Comparison of ENCODE assay signal across 23 cellular contexts in genomic region chr19:46240693-46241092, GRCh38. TPM values are rescaled to one million over a fixed set of nuclear protein-coding genes. Genes with fewer than 3 reads are reported as not detected.
A peak's percentile ranks its signal among the peaks of the same experiment; 100 is the strongest.
DNase-seq lines count a peak whose midpoint lies in the region; ATAC-seq and TF ChIP-seq lines count a peak whose summit lies in the region.
"Had no signal": no experiment of that assay in that cellular context is flagged by ENCODE, and none has a peak within 500 bp of the region (broad histone marks: within the 10 kb centered on the region; RNA-seq: fewer than 3 reads in every experiment).

No MANE protein-coding gene starts in this region.

- intact Hi-C loops in naive thymus-derived CD4-positive, alpha-beta T cell (cut with micrococcal nuclease): no loop called here

- no peak overlapping the region for H3K4me2 ChIP-seq in GM23338
- no peak overlapping the region for H3K4me2 ChIP-seq in neural progenitor cell

- H3K36me3 ChIP-seq in GM23338 (ENCODE audit: insufficient read depth) (no peaks in the 10 kb centered on the region), neural progenitor cell (no peaks in the 10 kb centered on the region)
- no peaks in the 10 kb centered on the region for H3K36me3 ChIP-seq in naive thymus-derived CD4-positive, alpha-beta T cell (ENCODE audit: control insufficient read depth in 2 of 3, insufficient read depth in 3 of 3, low read length in 3 of 3)

- ATAC-seq in GM23338 (no peak), WTC11 (no peak), GM19463 (IDR thresholded peaks at IDR 0.05; ENCODE audit: unreplicated experiment) (no peak)
- no peak for ATAC-seq in naive thymus-derived CD4-positive, alpha-beta T cell
- ATAC-seq: GM12878, HCT116 had no signal

- no peaks in the 10 kb centered on the region for H3K4me1 ChIP-seq in GM23338 (ENCODE audit: insufficient read depth)
- H3K4me1 ChIP-seq in neural progenitor cell: peaks cover 44% of the 10 kb centered on the region
- H3K4me1 ChIP-seq in naive thymus-derived CD4-positive, alpha-beta T cell (ENCODE audit: control insufficient read depth in 2 of 2, insufficient read depth in 2 of 2, low read length in 2 of 2): no peaks in the 10 kb centered on the region

- TF ChIP-seq CTCF in GM23338 (conservative IDR thresholded peaks at IDR 0.05; ENCODE audit: low read depth in 2 of 2): no peak
- no peak for TF ChIP-seq CTCF in WTC11 (IDR thresholded peaks at IDR 0.05)
- no peak for TF ChIP-seq CTCF in neural progenitor cell (IDR thresholded peaks at IDR 0.05)

- no peaks in the 10 kb centered on the region for H4K20me1 ChIP-seq in GM23338 (replicated peaks; ENCODE audit: insufficient read depth)
- no peaks in the 10 kb centered on the region for H4K20me1 ChIP-seq in neural progenitor cell (ENCODE audit: low read depth)

- H3K27ac Mint-ChIP-seq in GM23338 (no peak overlapping the region), WTC11 (0 out of 2 replicates have a peak overlapping the region, but pooled peaks have one; percentile 43), neural progenitor cell (no peak overlapping the region)
- no peak overlapping the region for H3K27ac Mint-ChIP-seq in naive thymus-derived CD4-positive, alpha-beta T cell
- H3K27ac Mint-ChIP-seq: CD4-positive, alpha-beta T cell had no signal

- peaks cover 4% of the 10 kb centered on the region; the same call in 1 of the 2 replicates for H3K9me2 ChIP-seq in GM23338 (ENCODE audit: insufficient read depth)

- H3K4me3 Mint-ChIP-seq in GM23338 (no peak overlapping the region), WTC11 (no peak overlapping the region), neural progenitor cell (no peak overlapping the region)
- H3K4me3 Mint-ChIP-seq in naive thymus-derived CD4-positive, alpha-beta T cell: no peak overlapping the region
- H3K4me3 Mint-ChIP-seq: CD4-positive, alpha-beta T cell had no signal

- no peaks in the 10 kb centered on the region for H3K36me3 Mint-ChIP-seq in GM23338 (ENCODE audit: low read depth)
- H3K36me3 Mint-ChIP-seq in WTC11: no peaks in the 10 kb centered on the region
- no peaks in the 10 kb centered on the region for H3K36me3 Mint-ChIP-seq in neural progenitor cell
- H3K36me3 Mint-ChIP-seq in naive thymus-derived CD4-positive, alpha-beta T cell: peaks cover 0 to 4% (median 0%) of the 10 kb centered on the region in 5 donors

- no peak overlapping the region for H3K4me3 ChIP-seq in GM23338
- H3K4me3 ChIP-seq in neural progenitor cell: no peak overlapping the region
- no peak overlapping the region for H3K4me3 ChIP-seq in naive thymus-derived CD4-positive, alpha-beta T cell (ENCODE audit: low read length)
- H3K4me3 ChIP-seq: GM12878, GM23248 had no signal

- H3K9me3 Mint-ChIP-seq in GM23338 (no peaks in the 10 kb centered on the region), WTC11 (no peaks in the 10 kb centered on the region), neural progenitor cell (no peaks in the 10 kb centered on the region)
- peaks cover 0 to 2% (median 0%) of the 10 kb centered on the region in 11 donors for H3K9me3 Mint-ChIP-seq in naive thymus-derived CD4-positive, alpha-beta T cell
- H3K9me3 Mint-ChIP-seq: CD4-positive, alpha-beta T cell had no signal

- peak overlapping the region; percentile 14; the same call in 1 of the 2 replicates for H2AFZ ChIP-seq in GM23338
- no peak overlapping the region for H2AFZ ChIP-seq in neural progenitor cell (replicated peaks)
- H2AFZ ChIP-seq: GM23248 had no signal

- H3K9me3 ChIP-seq in neural progenitor cell (ENCODE audit: low read depth): no peaks in the 10 kb centered on the region
- H3K9me3 ChIP-seq in naive thymus-derived CD4-positive, alpha-beta T cell (ENCODE audit: control insufficient read depth in 2 of 3, low read length in 3 of 3): no peaks in the 10 kb centered on the region

- no peak for DNase-seq in GM23338 (ENCODE audit: low spot score)
- peak; percentile 52 for DNase-seq in NCI-H69 (lab: John Stamatoyannopoulos, UW)
- DNase-seq in WTC11 (ENCODE audit: low spot score): no peak
- DNase-seq in neural progenitor cell (ENCODE audit: low spot score): no peak
- DNase-seq in medulla oblongata (ENCODE audit: extremely low spot score): no peak
- DNase-seq in naive thymus-derived CD4-positive, alpha-beta T cell: no peak
- no peak for DNase-seq in stimulated activated naive CD4-positive, alpha-beta T cell treated with Interleukin-2 at 50 U/mL for 16 hours (lab: John Stamatoyannopoulos, UW)
- DNase-seq: ACHN; AML-193; Calu3; CD4-positive, alpha-beta T cell; DND-41; EL; GM23248; H7; KG1 had no signal

- no peaks in the 10 kb centered on the region for H3K79me2 ChIP-seq in GM23338 (replicated peaks; ENCODE audit: insufficient read depth)
- no peaks in the 10 kb centered on the region for H3K79me2 ChIP-seq in neural progenitor cell (ENCODE audit: low read depth)

- H3K27ac ChIP-seq in GM23338 (ENCODE audit: low read depth): no peak overlapping the region
- peak overlapping the region; percentile 54 for H3K27ac ChIP-seq in neural progenitor cell
- no peak overlapping the region for H3K27ac ChIP-seq in naive thymus-derived CD4-positive, alpha-beta T cell (ENCODE audit: low read depth, low read length)
- H3K27ac ChIP-seq: C4-2B, GM23248 had no signal

- H3F3A ChIP-seq in GM23338 (replicated peaks; ENCODE audit: low read depth) (no peaks in the 10 kb centered on the region), neural progenitor cell (ENCODE audit: low read depth) (peaks cover 19% of the 10 kb centered on the region)

- H3K27me3 ChIP-seq in GM23338 (ENCODE audit: insufficient read depth) (no peaks in the 10 kb centered on the region), neural progenitor cell (no peaks in the 10 kb centered on the region)
- H3K27me3 ChIP-seq in naive thymus-derived CD4-positive, alpha-beta T cell (ENCODE audit: control insufficient read depth in 2 of 2, insufficient read depth in 2 of 2, low read length in 2 of 2): no peaks in the 10 kb centered on the region

- peaks cover 2% of the 10 kb centered on the region for H3K27me3 Mint-ChIP-seq in GM23338 (ENCODE audit: insufficient read depth, low read depth, poor library complexity)
- H3K27me3 Mint-ChIP-seq in WTC11 (ENCODE audit: low read depth): no peaks in the 10 kb centered on the region; the same call in none of the 2 replicates
- H3K27me3 Mint-ChIP-seq in neural progenitor cell (ENCODE audit: insufficient read depth, low read depth): no peaks in the 10 kb centered on the region
- H3K27me3 Mint-ChIP-seq in naive thymus-derived CD4-positive, alpha-beta T cell: peaks cover 56 to 81% (median 71%) of the 10 kb centered on the region in 5 donors

- CTCF ChIA-PET in WTC11 (lab: Charles Lee): interaction anchor here (1.2 to 1.3 kb wide), 2 partner anchors 163 to 212 kb away, joined by 3 read pairs; no protein-coding TSS in a partner anchor
- CTCF ChIA-PET in naive thymus-derived CD4-positive, alpha-beta T cell (lab: Charles Lee): no interaction called here

- no peak overlapping the region for H3K9ac ChIP-seq in neural progenitor cell
- H3K9ac ChIP-seq: GM23248 had no signal

- POLR2A ChIA-PET in WTC11 (lab: Charles Lee): no interaction called here
- POLR2A ChIA-PET in naive thymus-derived CD4-positive, alpha-beta T cell (lab: Charles Lee): no interaction called here

- H3K4me1 Mint-ChIP-seq in GM23338 (peaks cover 4% of the 10 kb centered on the region; the same call in 2 of the 3 replicates), WTC11 (no peaks in the 10 kb centered on the region), neural progenitor cell (peaks cover 6% of the 10 kb centered on the region)
- no peaks in the 10 kb centered on the region for H3K4me1 Mint-ChIP-seq in naive thymus-derived CD4-positive, alpha-beta T cell

TF ChIP-seq in GM23338, 12 proteins besides CTCF, POLR2A, EP300 and RAD21 (continues in another document):
- TF ChIP-seq NANOG (IDR thresholded peaks at IDR 0.05; ENCODE audit: borderline replicate concordance): no peak

TF ChIP-seq in WTC11, 78 proteins besides CTCF, POLR2A, EP300 and RAD21 (continues in another document):
- TF ChIP-seq HMGXB4 (CRISPR knock-in tag; IDR thresholded peaks at IDR 0.05) (no peak), ATF6 (CRISPR knock-in tag; IDR thresholded peaks at IDR 0.05) (no peak)

RNA-seq across cellular contexts. Expression of gene IGFL1, which starts 11.2 kb away (rescaled TPM):
- total RNA-seq in GM23338 (2014; rRNA removed; shearing (Covaris generic)): not detected in 2 replicates
- polyA plus RNA-seq in GM23338 (2016; fragmentation: Nextera tagmentation; extraction: Ambion mirVana): not detected in 2 replicates
- not detected in 3 replicates for total RNA-seq in WTC11 (2021)
- total RNA-seq in neural progenitor cell (ENCODE audit: low replicate concordance): not detected in 2 replicates
- not detected for total RNA-seq in naive thymus-derived CD4-positive, alpha-beta T cell
- not detected for polyA plus RNA-seq in naive thymus-derived CD4-positive, alpha-beta T cell
- total RNA-seq: Calu3; CD4-positive, alpha-beta T cell; G401; GM12878; GM23248; H7; HT-29 had no signal
- polyA plus RNA-seq: BJ, GM12878, GM23248 had no signal

RNA-seq across cellular contexts. Expression of gene HIF3A, which starts 56.1 kb away (rescaled TPM):
- 34.1 and 70.5 TPM in 2 replicates for total RNA-seq in GM23338 (2014; rRNA removed; shearing (Covaris generic))
- polyA plus RNA-seq in GM23338 (2016; fragmentation: Nextera tagmentation; extraction: Ambion mirVana): 20.4 and 20.8 TPM in 2 replicates
- 31.8 to 58.2 TPM (median 48.7 TPM) in 3 replicates for total RNA-seq in WTC11 (2021)
- total RNA-seq in neural progenitor cell (ENCODE audit: low replicate concordance): 6.7 and 18.0 TPM in 2 replicates
- not detected for total RNA-seq in naive thymus-derived CD4-positive, alpha-beta T cell
- not detected for polyA plus RNA-seq in naive thymus-derived CD4-positive, alpha-beta T cell
- total RNA-seq: CD4-positive, alpha-beta T cell; G401; GM23248; HT-29 had no signal
- polyA plus RNA-seq: BJ had no signal
